In genomic region chr10:54133201-54133600, GRCh38 we compare ENCODE assay signal across 14 cellular contexts.
DNase-seq lines count a peak whose midpoint lies in the region; ATAC-seq and TF ChIP-seq lines count a peak whose summit lies in the region.
"Had no signal": no experiment of that assay in that cellular context is flagged by ENCODE, and none has a peak within 500 bp of the region (broad histone marks: within the 10 kb centered on the region; RNA-seq: fewer than 3 reads in every experiment).

No MANE protein-coding gene starts in this region.

- H3K36me3 Mint-ChIP-seq in chondrocyte (ENCODE audit: low read depth), result no peaks in the 10 kb centered on the region

- no peaks in the 10 kb centered on the region for H4K20me1 ChIP-seq in osteoblast (ENCODE audit: insufficient read depth, low read length)

- peak; percentile 12 for TF ChIP-seq CTCF in GM13976 (IDR thresholded peaks at IDR 0.05; ENCODE audit: borderline replicate concordance, control extremely low read depth, extremely low read depth, insufficient read depth, missing control alignments)
- TF ChIP-seq CTCF in chondrocyte (IDR thresholded peaks at IDR 0.05), result peak; percentile 78
- TF ChIP-seq CTCF in osteoblast (IDR thresholded peaks at IDR 0.05; ENCODE audit: extremely low read depth, low read depth, low read length), result no peak

- no peak for DNase-seq in GM13976 (ENCODE audit: low spot score)
- peak; percentile 51 for DNase-seq in NCI-H748 (lab: John Stamatoyannopoulos, UW; ENCODE audit: unreplicated experiment)
- DNase-seq in chondrocyte (ENCODE audit: low spot score), result no peak
- peak; percentile 7 for DNase-seq in pons (ENCODE audit: low spot score)
- no peak for DNase-seq in GM19238 (ENCODE audit: insufficient read length, low spot score)
- DNase-seq in osteoblast (ENCODE audit: insufficient read length, low spot score, missing footprints), result no peak
- DNase-seq: activated CD8-positive, alpha-beta memory T cell treated with anti-CD3 and anti-CD28 coated beads, Interleukin-2, amount 50 U/mL, for 48 hours; aorta; esophagus squamous epithelium; H7; islet precursor cell; NCI-H526 treated with DMSO at 0.1 percent for 48 hours; T1000 had no signal

- no peaks in the 10 kb centered on the region for H3K4me1 Mint-ChIP-seq in chondrocyte (ENCODE audit: low read depth)

- no peaks in the 10 kb centered on the region for H3K27me3 Mint-ChIP-seq in chondrocyte (ENCODE audit: low read depth)

- no peaks in the 10 kb centered on the region for H3K27me3 ChIP-seq in osteoblast (ENCODE audit: insufficient read depth, low read length)
- H3K27me3 ChIP-seq: esophagus squamous epithelium had no signal

- no peak overlapping the region for H3K4me2 ChIP-seq in osteoblast (ENCODE audit: insufficient read depth, low read length)

- no peak overlapping the region for H3K27ac ChIP-seq in osteoblast (ENCODE audit: low read depth, low read length)
- H3K27ac ChIP-seq: esophagus squamous epithelium had no signal

- ATAC-seq in GM21360 (IDR thresholded peaks at IDR 0.05; ENCODE audit: unreplicated experiment), result no peak

- no peak overlapping the region for H2AFZ ChIP-seq in osteoblast (ENCODE audit: low read length)

- no peaks in the 10 kb centered on the region for H3K36me3 ChIP-seq in osteoblast (ENCODE audit: insufficient read depth, low read length)
- H3K36me3 ChIP-seq: esophagus squamous epithelium had no signal

- no peak overlapping the region for H3K4me3 ChIP-seq in osteoblast (ENCODE audit: insufficient read depth, low read length)
- H3K4me3 ChIP-seq: esophagus squamous epithelium had no signal

- H3K27ac Mint-ChIP-seq in chondrocyte (ENCODE audit: unreplicated experiment), result no peak overlapping the region

- in situ Hi-C loops in GM13976 (cut with MboI; ENCODE audit: low sequenced_read_pairs, unreplicated experiment), result no loop called here

- peaks cover 10% of the 10 kb centered on the region for H3K9me3 Mint-ChIP-seq in chondrocyte (ENCODE audit: low read depth)

- no peak overlapping the region for H3K4me3 Mint-ChIP-seq in chondrocyte (ENCODE audit: unreplicated experiment)

- no peaks in the 10 kb centered on the region for H3K4me1 ChIP-seq in osteoblast (ENCODE audit: insufficient read depth, low read length)
- H3K4me1 ChIP-seq: esophagus squamous epithelium had no signal

- H3K79me2 ChIP-seq in osteoblast (ENCODE audit: insufficient read depth, low read length), result no peaks in the 10 kb centered on the region

- no peaks in the 10 kb centered on the region for H3K9me3 ChIP-seq in osteoblast (ENCODE audit: low read depth, low read length)
- H3K9me3 ChIP-seq: esophagus squamous epithelium had no signal

Comparison
In these comparisons a context has a peak if more than half of its experiments do, and no peak if none do; other contexts are left out.
1. DNase-seq: peak in NCI-H748 (single experiment) and pons (single experiment); none in GM13976 (single experiment), chondrocyte (single experiment), GM19238 (single experiment) and osteoblast (single experiment).